ENCODE assay signal across 19 cellular contexts in genomic region chrX:110741213-110741796, GRCh38. TPM values are rescaled to one million over a fixed set of nuclear protein-coding genes. Genes with fewer than 3 reads are reported as not detected.
DNase-seq lines count a peak whose midpoint lies in the region; ATAC-seq and TF ChIP-seq lines count a peak whose summit lies in the region.
"Had no signal": no experiment of that assay in that cellular context is flagged by ENCODE, and none has a peak within 500 bp of the region (broad histone marks: within the 10 kb centered on the region; RNA-seq: fewer than 3 reads in every experiment).

No MANE protein-coding gene starts in this region.

- DNase-seq in AG20443 (ENCODE audit: low spot score) (peak; percentile 63), M059J (ENCODE audit: low read depth) (peak; percentile 86), endodermal cell (peak; percentile 54), left lung (no peak), right atrium auricular region (ENCODE audit: low spot score) (no peak), posterior cingulate gyrus (no peak)
- DNase-seq: activated T-cell treated with anti-CD3 and anti-CD28 coated beads, Interleukin-2, amount 50 U/mL, for 24 hours; anterior cingulate cortex; GF-D8; natural killer cell; NCI-H1092 treated with DMSO at 0.1 percent for 48 hours; NCI-H524 treated with DMSO at 0.1 percent for 48 hours had no signal

- H3K27ac ChIP-seq in endodermal cell (ENCODE audit: low read depth, low read length) (no peak overlapping the region), left lung (peak overlapping the region in 1 of 2 donors; percentile 28), right atrium auricular region (no peak overlapping the region)
- H3K27ac ChIP-seq: BLaER1 treated with 17β-estradiol and CSF1 and Interleukin-3, amounts not matched to agents 10 nM and 100 nM; HL-60; SJSA1; VCaP had no signal

- H3K27ac Mint-ChIP-seq in endodermal cell = no peak overlapping the region
- H3K27ac Mint-ChIP-seq: activated T-cell treated with anti-CD3 and anti-CD28 coated beads, Interleukin-2, amount 50 U/mL, for 24 hours; natural killer cell had no signal

- no peaks in the 10 kb centered on the region for H3K27me3 ChIP-seq in endodermal cell (ENCODE audit: control insufficient read depth, insufficient read depth, low read length, poor library complexity, severe bottlenecking)
- H3K27me3 ChIP-seq in left lung = no peaks in the 10 kb centered on the region
- H3K27me3 ChIP-seq in right atrium auricular region = no peaks in the 10 kb centered on the region
- H3K27me3 ChIP-seq: SJSA1 had no signal

- no peaks in the 10 kb centered on the region for H3K27me3 Mint-ChIP-seq in endodermal cell (ENCODE audit: insufficient read depth)

- H3K4me1 ChIP-seq in endodermal cell (ENCODE audit: control insufficient read depth, insufficient read depth, low read length) = no peaks in the 10 kb centered on the region
- no peaks in the 10 kb centered on the region for H3K4me1 ChIP-seq in left lung
- H3K4me1 ChIP-seq in right atrium auricular region = no peaks in the 10 kb centered on the region
- H3K4me1 ChIP-seq: BLaER1 treated with 17β-estradiol and CSF1 and Interleukin-3, amounts not matched to agents 10 nM and 100 nM had no signal

- H3K9ac ChIP-seq in endodermal cell (ENCODE audit: extremely low read depth, low read length, poor library complexity, severe bottlenecking) = no peak overlapping the region
- H3K9ac ChIP-seq: BLaER1 treated with 17β-estradiol and CSF1 and Interleukin-3, amounts not matched to agents 10 nM and 100 nM had no signal

- H3K9me3 ChIP-seq in endodermal cell (ENCODE audit: control insufficient read depth, low read length) (no peaks in the 10 kb centered on the region), left lung (no peaks in the 10 kb centered on the region), right atrium auricular region (no peaks in the 10 kb centered on the region)
- H3K9me3 ChIP-seq: SJSA1 had no signal

- H3K36me3 Mint-ChIP-seq in endodermal cell (ENCODE audit: low read depth) = no peaks in the 10 kb centered on the region
- H3K36me3 Mint-ChIP-seq: natural killer cell had no signal

- intact Hi-C loops in left lung (cut with DNase I) (no loop called here), posterior cingulate gyrus (cut with DNase I) (no loop called here)

- 86% methylated on average over 1 of the region's 1 CpG; no CpG with 5 or more reads in 1 of the 2 experiments for WGBS in endodermal cell (ENCODE audit: insufficient coverage in 1 of 2, insufficient read length in 1 of 2), 2 experiments

- H3K9me3 Mint-ChIP-seq in endodermal cell = no peaks in the 10 kb centered on the region
- H3K9me3 Mint-ChIP-seq: activated T-cell treated with anti-CD3 and anti-CD28 coated beads, Interleukin-2, amount 50 U/mL, for 24 hours; natural killer cell had no signal

- peaks cover 11% of the 10 kb centered on the region for H3K4me1 Mint-ChIP-seq in endodermal cell
- H3K4me1 Mint-ChIP-seq: natural killer cell had no signal

- H3K36me3 ChIP-seq in endodermal cell (ENCODE audit: control insufficient read depth, insufficient read depth, low read length) = no peaks in the 10 kb centered on the region
- H3K36me3 ChIP-seq in left lung = no peaks in the 10 kb centered on the region
- no peaks in the 10 kb centered on the region for H3K36me3 ChIP-seq in right atrium auricular region
- H3K36me3 ChIP-seq: BLaER1 treated with 17β-estradiol and CSF1 and Interleukin-3, amounts not matched to agents 10 nM and 100 nM; SJSA1 had no signal

- H3K4me3 Mint-ChIP-seq in endodermal cell = no peak overlapping the region
- H3K4me3 Mint-ChIP-seq: activated T-cell treated with anti-CD3 and anti-CD28 coated beads, Interleukin-2, amount 50 U/mL, for 24 hours; natural killer cell had no signal

- H3K4me3 ChIP-seq in endodermal cell (ENCODE audit: low read length) (no peak overlapping the region), left lung (no peak overlapping the region), right atrium auricular region (no peak overlapping the region)
- H3K4me3 ChIP-seq: BLaER1 treated with 17β-estradiol and CSF1 and Interleukin-3, amounts not matched to agents 10 nM and 100 nM; SJSA1; smooth muscle cell had no signal

- ATAC-seq in left lung (peak; percentile 88), HG03159 (IDR thresholded peaks at IDR 0.05; ENCODE audit: unreplicated experiment) (no peak), GM18858 (IDR thresholded peaks at IDR 0.05; ENCODE audit: unreplicated experiment) (no peak)
- ATAC-seq: natural killer cell had no signal

- peak; percentile 23 for TF ChIP-seq CTCF in endodermal cell (conservative IDR thresholded peaks at IDR 0.05)
- TF ChIP-seq CTCF in left lung (IDR thresholded peaks at IDR 0.05) = no peak
- TF ChIP-seq CTCF in right atrium auricular region (IDR thresholded peaks at IDR 0.05) = no peak

RNA-seq across cellular contexts. Expression of gene CHRDL1, which starts 54.3 kb away (rescaled TPM):
- 177 and 249 TPM in 2 replicates for total RNA-seq in M059J (2014; rRNA removed; shearing (Covaris generic))
- total RNA-seq in endodermal cell (1 to 10 TPM; 2.2 to 3.6 TPM), left lung (10 to 100 TPM; 31.2 to 58.5 TPM), right atrium auricular region (10 to 100 TPM; 10.4 to 13.3 TPM)
- polyA plus RNA-seq in endodermal cell (2013, experiment 1 of 2) = 9.0 TPM
- polyA plus RNA-seq in endodermal cell (2013, experiment 2 of 2) = 7.3 TPM
- total RNA-seq: natural killer cell, smooth muscle cell had no signal
- polyA plus RNA-seq: smooth muscle cell had no signal

Comparison
In these comparisons a context has a peak if more than half of its experiments do, and no peak if none do; other contexts are left out.
1. DNase-seq: peak in AG20443 (single experiment), M059J (single experiment) and endodermal cell (single experiment); none in left lung (0 of 2), right atrium auricular region (single experiment) and posterior cingulate gyrus (0 of 10).